In the genomic region with DNA sequence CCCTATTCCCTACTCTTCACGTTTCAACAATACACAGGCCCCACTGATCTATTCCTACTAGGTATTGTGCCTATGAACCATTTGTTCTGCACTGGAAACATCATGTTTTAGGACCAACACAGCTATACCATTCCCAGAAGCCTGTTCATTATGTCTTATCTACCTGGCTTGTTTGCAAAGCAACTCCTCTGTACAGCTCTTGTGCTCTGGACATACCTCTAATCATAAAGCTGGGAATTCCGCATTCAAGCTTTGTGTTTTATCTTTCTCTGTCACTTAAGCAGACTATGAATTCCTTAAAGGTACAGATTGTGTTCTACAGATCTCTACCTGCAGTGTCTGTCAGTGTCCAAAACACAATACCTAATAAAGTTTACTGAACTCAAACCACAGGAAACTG, we compare ENCODE assay signal across 2 cellular contexts.
TF ChIP-seq lines count a peak whose summit lies in the region.

No MANE protein-coding gene starts in this region.

TF ChIP-seq in GM23338, 12 proteins besides CTCF, POLR2A, EP300 and RAD21 (continues in another document):
- TF ChIP-seq STAT1 (IDR thresholded peaks at IDR 0.05; ENCODE audit: unreplicated experiment) (no peak), EZH2phosphoT487 (IDR thresholded peaks at IDR 0.05; ENCODE audit: unreplicated experiment) (no peak), JUNB (IDR thresholded peaks at IDR 0.05; ENCODE audit: unreplicated experiment) (no peak), CREB1 (CRISPR knock-in tag; IDR thresholded peaks at IDR 0.05; ENCODE audit: low read depth) (no peak), EZH2 (IDR thresholded peaks at IDR 0.05; ENCODE audit: low read depth, unreplicated experiment) (no peak), NANOG (IDR thresholded peaks at IDR 0.05; ENCODE audit: borderline replicate concordance) (no peak), POLR2AphosphoS5 (IDR thresholded peaks at IDR 0.05; ENCODE audit: low read depth) (no peak), ZNF331 (CRISPR knock-in tag; IDR thresholded peaks at IDR 0.05; ENCODE audit: low read depth) (no peak), ZNF114 (CRISPR knock-in tag; IDR thresholded peaks at IDR 0.05) (no peak), ETS1 (IDR thresholded peaks at IDR 0.05) (no peak)
- TF ChIP-seq, protein P1, sequence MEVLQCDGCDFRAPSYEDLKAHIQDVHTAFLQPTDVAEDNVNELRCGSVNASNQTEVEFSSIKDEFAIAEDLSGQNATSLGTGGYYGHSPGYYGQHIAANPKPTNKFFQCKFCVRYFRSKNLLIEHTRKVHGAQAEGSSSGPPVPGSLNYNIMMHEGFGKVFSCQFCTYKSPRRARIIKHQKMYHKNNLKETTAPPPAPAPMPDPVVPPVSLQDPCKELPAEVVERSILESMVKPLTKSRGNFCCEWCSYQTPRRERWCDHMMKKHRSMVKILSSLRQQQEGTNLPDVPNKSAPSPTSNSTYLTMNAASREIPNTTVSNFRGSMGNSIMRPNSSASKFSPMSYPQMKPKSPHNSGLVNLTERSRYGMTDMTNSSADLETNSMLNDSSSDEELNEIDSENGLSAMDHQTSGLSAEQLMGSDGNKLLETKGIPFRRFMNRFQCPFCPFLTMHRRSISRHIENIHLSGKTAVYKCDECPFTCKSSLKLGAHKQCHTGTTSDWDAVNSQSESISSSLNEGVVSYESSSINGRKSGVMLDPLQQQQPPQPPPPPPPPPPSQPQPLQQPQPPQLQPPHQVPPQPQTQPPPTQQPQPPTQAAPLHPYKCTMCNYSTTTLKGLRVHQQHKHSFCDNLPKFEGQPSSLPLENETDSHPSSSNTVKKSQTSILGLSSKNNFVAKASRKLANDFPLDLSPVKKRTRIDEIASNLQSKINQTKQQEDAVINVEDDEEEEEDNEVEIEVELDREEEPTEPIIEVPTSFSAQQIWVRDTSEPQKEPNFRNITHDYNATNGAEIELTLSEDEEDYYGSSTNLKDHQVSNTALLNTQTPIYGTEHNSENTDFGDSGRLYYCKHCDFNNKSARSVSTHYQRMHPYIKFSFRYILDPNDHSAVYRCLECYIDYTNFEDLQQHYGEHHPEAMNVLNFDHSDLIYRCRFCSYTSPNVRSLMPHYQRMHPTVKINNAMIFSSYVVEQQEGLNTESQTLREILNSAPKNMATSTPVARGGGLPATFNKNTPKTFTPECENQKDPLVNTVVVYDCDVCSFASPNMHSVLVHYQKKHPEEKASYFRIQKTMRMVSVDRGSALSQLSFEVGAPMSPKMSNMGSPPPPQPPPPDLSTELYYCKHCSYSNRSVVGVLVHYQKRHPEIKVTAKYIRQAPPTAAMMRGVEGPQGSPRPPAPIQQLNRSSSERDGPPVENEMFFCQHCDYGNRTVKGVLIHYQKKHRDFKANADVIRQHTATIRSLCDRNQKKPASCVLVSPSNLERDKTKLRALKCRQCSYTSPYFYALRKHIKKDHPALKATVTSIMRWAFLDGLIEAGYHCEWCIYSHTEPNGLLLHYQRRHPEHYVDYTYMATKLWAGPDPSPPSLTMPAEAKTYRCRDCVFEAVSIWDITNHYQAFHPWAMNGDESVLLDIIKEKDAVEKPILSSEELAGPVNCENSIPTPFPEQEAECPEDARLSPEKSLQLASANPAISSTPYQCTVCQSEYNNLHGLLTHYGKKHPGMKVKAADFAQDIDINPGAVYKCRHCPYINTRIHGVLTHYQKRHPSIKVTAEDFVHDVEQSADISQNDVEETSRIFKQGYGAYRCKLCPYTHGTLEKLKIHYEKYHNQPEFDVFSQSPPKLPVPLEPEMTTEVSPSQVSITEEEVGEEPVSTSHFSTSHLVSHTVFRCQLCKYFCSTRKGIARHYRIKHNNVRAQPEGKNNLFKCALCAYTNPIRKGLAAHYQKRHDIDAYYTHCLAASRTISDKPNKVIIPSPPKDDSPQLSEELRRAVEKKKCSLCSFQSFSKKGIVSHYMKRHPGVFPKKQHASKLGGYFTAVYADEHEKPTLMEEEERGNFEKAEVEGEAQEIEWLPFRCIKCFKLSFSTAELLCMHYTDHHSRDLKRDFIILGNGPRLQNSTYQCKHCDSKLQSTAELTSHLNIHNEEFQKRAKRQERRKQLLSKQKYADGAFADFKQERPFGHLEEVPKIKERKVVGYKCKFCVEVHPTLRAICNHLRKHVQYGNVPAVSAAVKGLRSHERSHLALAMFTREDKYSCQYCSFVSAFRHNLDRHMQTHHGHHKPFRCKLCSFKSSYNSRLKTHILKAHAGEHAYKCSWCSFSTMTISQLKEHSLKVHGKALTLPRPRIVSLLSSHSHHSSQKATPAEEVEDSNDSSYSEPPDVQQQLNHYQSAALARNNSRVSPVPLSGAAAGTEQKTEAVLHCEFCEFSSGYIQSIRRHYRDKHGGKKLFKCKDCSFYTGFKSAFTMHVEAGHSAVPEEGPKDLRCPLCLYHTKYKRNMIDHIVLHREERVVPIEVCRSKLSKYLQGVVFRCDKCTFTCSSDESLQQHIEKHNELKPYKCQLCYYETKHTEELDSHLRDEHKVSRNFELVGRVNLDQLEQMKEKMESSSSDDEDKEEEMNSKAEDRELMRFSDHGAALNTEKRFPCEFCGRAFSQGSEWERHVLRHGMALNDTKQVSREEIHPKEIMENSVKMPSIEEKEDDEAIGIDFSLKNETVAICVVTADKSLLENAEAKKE (CRISPR knock-in tag; IDR thresholded peaks at IDR 0.05) = no peak

TF ChIP-seq in K562, 482 proteins besides CTCF, POLR2A, EP300 and RAD21 (continued from another document):
- TF ChIP-seq ZBTB40 (IDR thresholded peaks at IDR 0.05) (peak; percentile 44; the same call in 1 of the 2 replicates), ZBTB40 (CRISPR knock-in tag; IDR thresholded peaks at IDR 0.05) (no peak)
